Comparison of ENCODE assay signal across 25 cellular contexts in genomic region chr16:78570409-78571141, GRCh38.
DNase-seq lines count a peak whose midpoint lies in the region; ATAC-seq, FAIRE-seq and TF ChIP-seq lines count a peak whose summit lies in the region.
"Had no signal": no experiment of that assay in that cellular context is flagged by ENCODE, and none has a peak within 500 bp of the region (broad histone marks: within the 10 kb centered on the region; RNA-seq: fewer than 3 reads in every experiment).

No MANE protein-coding gene starts in this region.

- no peaks in the 10 kb centered on the region for H3K36me3 ChIP-seq in OCI-LY3 (replicated peaks; ENCODE audit: low read depth, low read length)
- H3K36me3 ChIP-seq in small intestine (ENCODE audit: control insufficient read depth in 2 of 2, insufficient read depth in 2 of 2, low read length in 2 of 2) = no peaks in the 10 kb centered on the region
- no peaks in the 10 kb centered on the region for H3K36me3 ChIP-seq in Peyer's patch
- H3K36me3 ChIP-seq in neural progenitor cell = no peaks in the 10 kb centered on the region
- no peaks in the 10 kb centered on the region for H3K36me3 ChIP-seq in esophagus muscularis mucosa
- H3K36me3 ChIP-seq: heart right ventricle, lower lobe of right lung, sigmoid colon, SJSA1, transverse colon had no signal

- no peak overlapping the region for H3K4me3 Mint-ChIP-seq in neural progenitor cell
- H3K4me3 Mint-ChIP-seq: HFFc6; immature natural killer cell; stimulated activated naive CD8-positive, alpha-beta T cell treated with anti-CD3 and anti-CD28 coated beads, Interleukin-15, Interleukin-2, amounts not matched to agents 100 ng/mL and 50 ng/mL, for 24 hours had no signal

- no peaks in the 10 kb centered on the region for H3K9me3 ChIP-seq in OCI-LY3 (ENCODE audit: insufficient read depth, low read length)
- no peaks in the 10 kb centered on the region for H3K9me3 ChIP-seq in small intestine (ENCODE audit: control insufficient read depth, low read depth)
- H3K9me3 ChIP-seq in Peyer's patch = peaks cover 0 to 3% (median 0%) of the 10 kb centered on the region in 4 donors
- H3K9me3 ChIP-seq in neural progenitor cell (ENCODE audit: low read depth) = no peaks in the 10 kb centered on the region
- H3K9me3 ChIP-seq in esophagus muscularis mucosa = no peaks in the 10 kb centered on the region
- H3K9me3 ChIP-seq: A549, lower lobe of right lung, sigmoid colon, SJSA1, transverse colon had no signal

- ATAC-seq in activated CD4-positive, CD25-positive, alpha-beta regulatory T cell treated with anti-CD3 and anti-CD28 coated beads, Interleukin-2, amount 50 U/mL, for 24 hours = peak; percentile 22 to 24
- ATAC-seq in HG02938 (IDR thresholded peaks at IDR 0.05; ENCODE audit: unreplicated experiment) = peak; percentile 40
- ATAC-seq: A549, heart right ventricle, lower lobe of right lung had no signal

- H3K79me2 ChIP-seq in OCI-LY3 (ENCODE audit: low read length) = no peaks in the 10 kb centered on the region
- H3K79me2 ChIP-seq in neural progenitor cell (ENCODE audit: low read depth) = no peaks in the 10 kb centered on the region
- H3K79me2 ChIP-seq: parathyroid adenoma had no signal

- no peak for FAIRE-seq in small intestine (lab: Jason Lieb, UNC)
- FAIRE-seq: A549 had no signal

- WGBS in small intestine, 3 donors = 61 to 77% (median 63%) methylated on average over 11 of the region's 11 CpGs
- 87% methylated on average over 11 of the region's 11 CpGs for WGBS in esophagus muscularis mucosa

- H3K4me1 Mint-ChIP-seq in neural progenitor cell = peaks cover 5% of the 10 kb centered on the region

- no peaks in the 10 kb centered on the region for H4K20me1 ChIP-seq in OCI-LY3 (ENCODE audit: insufficient read depth, low read length)
- no peaks in the 10 kb centered on the region for H4K20me1 ChIP-seq in neural progenitor cell (ENCODE audit: low read depth)

- H3K4me3 ChIP-seq in OCI-LY3 (ENCODE audit: low read length) (peak overlapping the region; percentile 44), small intestine (ENCODE audit: low read depth in 1 of 2, low read length in 2 of 2) (no peak overlapping the region), Peyer's patch (no peak overlapping the region), neural progenitor cell (no peak overlapping the region), esophagus muscularis mucosa (no peak overlapping the region)
- H3K4me3 ChIP-seq: A549, heart right ventricle, lower lobe of right lung, sigmoid colon, SJSA1, transverse colon had no signal

- H3K27ac Mint-ChIP-seq in neural progenitor cell = no peak overlapping the region
- H3K27ac Mint-ChIP-seq: HFFc6; immature natural killer cell; stimulated activated naive CD8-positive, alpha-beta T cell treated with anti-CD3 and anti-CD28 coated beads, Interleukin-15, Interleukin-2, amounts not matched to agents 100 ng/mL and 50 ng/mL, for 24 hours had no signal

- no peaks in the 10 kb centered on the region for H3F3A ChIP-seq in neural progenitor cell (ENCODE audit: low read depth)

- H3K9me3 Mint-ChIP-seq in neural progenitor cell = peaks cover under 1% of the 10 kb centered on the region
- H3K9me3 Mint-ChIP-seq: stimulated activated naive CD8-positive, alpha-beta T cell treated with anti-CD3 and anti-CD28 coated beads, Interleukin-15, Interleukin-2, amounts not matched to agents 100 ng/mL and 50 ng/mL, for 24 hours had no signal

- no peak for TF ChIP-seq POLR2A in Peyer's patch (IDR thresholded peaks at IDR 0.05)
- TF ChIP-seq POLR2A in esophagus muscularis mucosa (IDR thresholded peaks at IDR 0.05; ENCODE audit: low read depth) = no peak

- H3K9ac ChIP-seq in OCI-LY3 (ENCODE audit: low read length) = no peak overlapping the region
- no peak overlapping the region for H3K9ac ChIP-seq in neural progenitor cell
- H3K9ac ChIP-seq: parathyroid adenoma had no signal

- H3K27ac ChIP-seq in OCI-LY3 (ENCODE audit: low read length) = peak overlapping the region; percentile 33
- H3K27ac ChIP-seq in small intestine (ENCODE audit: low read depth in 1 of 2, low read length in 1 of 2) = no peak overlapping the region
- H3K27ac ChIP-seq in Peyer's patch = no peak overlapping the region
- H3K27ac ChIP-seq in neural progenitor cell = no peak overlapping the region
- no peak overlapping the region for H3K27ac ChIP-seq in esophagus muscularis mucosa (replicated peaks in 1 of 4)
- H3K27ac ChIP-seq: A549, C4-2B, heart right ventricle, lower lobe of right lung, parathyroid adenoma, sigmoid colon, SJSA1, transverse colon had no signal

- H3K27me3 Mint-ChIP-seq in neural progenitor cell (ENCODE audit: insufficient read depth, low read depth) = peaks cover 2% of the 10 kb centered on the region
- H3K27me3 Mint-ChIP-seq: stimulated activated naive CD8-positive, alpha-beta T cell treated with anti-CD3 and anti-CD28 coated beads, Interleukin-15, Interleukin-2, amounts not matched to agents 100 ng/mL and 50 ng/mL, for 24 hours had no signal

- intact Hi-C loops in esophagus muscularis mucosa (cut with DNase I) = no loop called here

- H2AFZ ChIP-seq in OCI-LY3 (ENCODE audit: low read depth, low read length) = no peak overlapping the region
- no peak overlapping the region for H2AFZ ChIP-seq in neural progenitor cell (replicated peaks)
- H2AFZ ChIP-seq: parathyroid adenoma had no signal

- DNase-seq in activated CD4-positive, CD25-positive, alpha-beta regulatory T cell (lab: John Stamatoyannopoulos, UW) = no peak
- DNase-seq in small intestine = peak; percentile 51
- DNase-seq in Peyer's patch = no peak
- no peak for DNase-seq in neural progenitor cell (ENCODE audit: low spot score)
- no peak for DNase-seq in esophagus muscularis mucosa (ENCODE audit: extremely low spot score)
- DNase-seq: activated gamma-delta T cell treated with Interleukin-2 at 50 U/mL for 16 hours; amygdala; central memory CD4-positive, alpha-beta T cell; effector CD8-positive, alpha-beta T cell; heart right ventricle; HFFc6; immature natural killer cell; lower lobe of right lung; NCI-H1436 treated with DMSO at 0.1 percent for 48 hours; NCI-H226; sigmoid colon; transverse colon had no signal

- H3K4me2 ChIP-seq in OCI-LY3 (ENCODE audit: low read length) = peak overlapping the region; percentile 73
- H3K4me2 ChIP-seq in neural progenitor cell = no peak overlapping the region
- H3K4me2 ChIP-seq: A549 had no signal

- H3K27me3 ChIP-seq in OCI-LY3 (ENCODE audit: low read depth, low read length) (no peaks in the 10 kb centered on the region), small intestine (ENCODE audit: control insufficient read depth in 2 of 2, insufficient read depth in 2 of 2, low read length in 2 of 2) (no peaks in the 10 kb centered on the region), Peyer's patch (no peaks in the 10 kb centered on the region), neural progenitor cell (no peaks in the 10 kb centered on the region), esophagus muscularis mucosa (no peaks in the 10 kb centered on the region)
- H3K27me3 ChIP-seq: heart right ventricle, sigmoid colon, SJSA1, transverse colon had no signal

- no peak for TF ChIP-seq CTCF in OCI-LY3 (IDR thresholded peaks at IDR 0.05; ENCODE audit: low read depth, low read length)
- no peak for TF ChIP-seq CTCF in Peyer's patch (IDR thresholded peaks at IDR 0.05)
- TF ChIP-seq CTCF in neural progenitor cell (IDR thresholded peaks at IDR 0.05) = no peak
- no peak for TF ChIP-seq CTCF in esophagus muscularis mucosa (IDR thresholded peaks at IDR 0.05)

- H3K4me1 ChIP-seq in OCI-LY3 (ENCODE audit: low read length) = peaks cover 26% of the 10 kb centered on the region
- H3K4me1 ChIP-seq in small intestine (ENCODE audit: control insufficient read depth in 2 of 2, insufficient read depth in 1 of 2, low read depth in 1 of 2, low read length in 1 of 2) = no peaks in the 10 kb centered on the region
- H3K4me1 ChIP-seq in Peyer's patch = no peaks in the 10 kb centered on the region
- no peaks in the 10 kb centered on the region for H3K4me1 ChIP-seq in neural progenitor cell
- no peaks in the 10 kb centered on the region for H3K4me1 ChIP-seq in esophagus muscularis mucosa
- H3K4me1 ChIP-seq: A549, lower lobe of right lung, parathyroid adenoma, sigmoid colon, SJSA1, transverse colon had no signal

- H3K36me3 Mint-ChIP-seq in neural progenitor cell = no peaks in the 10 kb centered on the region
- H3K36me3 Mint-ChIP-seq: immature natural killer cell had no signal

- no peak for TF ChIP-seq EP300 in esophagus muscularis mucosa (IDR thresholded peaks at IDR 0.05)
